ENCODE assay signal across 16 cellular contexts in the genomic region with DNA sequence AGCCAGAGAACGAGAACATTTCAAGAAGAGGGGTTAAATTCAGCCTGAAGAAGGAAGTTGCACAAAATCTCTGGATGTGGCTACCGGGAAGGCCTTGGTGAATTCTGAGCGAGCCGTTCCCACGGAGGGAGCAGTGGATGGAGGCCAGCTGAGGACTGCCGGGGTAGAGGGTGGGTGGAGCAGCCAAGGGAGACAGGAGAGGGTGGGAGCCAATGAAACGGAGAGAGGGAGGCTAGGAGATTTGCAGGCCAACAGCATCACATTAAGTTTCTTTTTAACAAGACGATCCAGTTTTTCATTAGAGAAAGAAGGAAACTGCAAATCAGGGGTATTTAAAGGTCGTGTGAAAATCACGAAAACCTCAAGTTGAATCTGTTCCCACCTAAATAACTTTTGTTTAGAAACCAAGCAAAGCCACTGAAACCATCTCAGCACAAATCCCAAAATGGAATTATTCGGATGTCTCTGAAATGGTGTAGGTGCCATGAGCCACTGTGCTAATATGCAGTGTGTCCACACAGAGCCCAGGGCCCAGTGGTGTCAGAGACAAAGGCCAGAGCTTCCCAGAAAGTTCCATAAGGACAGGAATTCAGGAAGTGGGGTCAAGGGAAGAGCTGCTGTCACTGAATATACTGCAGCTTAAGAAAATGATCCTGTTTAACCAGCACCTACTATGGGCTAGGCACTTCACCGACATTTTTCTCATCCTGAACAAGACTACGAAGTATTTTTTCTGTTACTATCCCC. TPM values are rescaled to one million over a fixed set of nuclear protein-coding genes. Genes with fewer than 3 reads are reported as not detected.
DNase-seq lines count a peak whose midpoint lies in the region; ATAC-seq and TF ChIP-seq lines count a peak whose summit lies in the region.
"Had no signal": no experiment of that assay in that cellular context is flagged by ENCODE, and none has a peak within 500 bp of the region (broad histone marks: within the 10 kb centered on the region; RNA-seq: fewer than 3 reads in every experiment).

No MANE protein-coding gene starts in this region.

- H3K36me3 ChIP-seq in osteoblast (ENCODE audit: insufficient read depth, low read length) (no peaks in the 10 kb centered on the region), uterus (no peaks in the 10 kb centered on the region)
- H3K36me3 ChIP-seq: lower lobe of right lung, Peyer's patch had no signal

- no peaks in the 10 kb centered on the region for H3K9me3 ChIP-seq in osteoblast (ENCODE audit: low read depth, low read length)
- no peaks in the 10 kb centered on the region for H3K9me3 ChIP-seq in uterus
- H3K9me3 ChIP-seq: lower lobe of right lung, Peyer's patch had no signal

- H3K4me1 ChIP-seq in osteoblast (ENCODE audit: insufficient read depth, low read length) (no peaks in the 10 kb centered on the region), uterus (no peaks in the 10 kb centered on the region)
- H3K4me1 ChIP-seq: lower lobe of right lung, Peyer's patch had no signal

- intact Hi-C loops in left cardiac atrium (cut with DNase I) (no loop called here), uterus (cut with DNase I; ENCODE audit: low total_unique reads) (no loop called here)

- H3K4me3 ChIP-seq in osteoblast (ENCODE audit: insufficient read depth, low read length) (no peak overlapping the region), uterus (no peak overlapping the region)
- H3K4me3 ChIP-seq: lower lobe of right lung, Peyer's patch had no signal

- no peaks in the 10 kb centered on the region for H4K20me1 ChIP-seq in osteoblast (ENCODE audit: insufficient read depth, low read length)

- no peak for TF ChIP-seq CTCF in osteoblast (IDR thresholded peaks at IDR 0.05; ENCODE audit: extremely low read depth, low read depth, low read length)
- TF ChIP-seq CTCF in uterus (IDR thresholded peaks at IDR 0.05): no peak

- peak overlapping the region; percentile 53 for H2AFZ ChIP-seq in osteoblast (ENCODE audit: low read length)
- H2AFZ ChIP-seq: parathyroid adenoma had no signal

- peak; percentile 58 for DNase-seq in astrocyte of the hippocampus (ENCODE audit: low read depth, low spot score)
- peak; percentile 76 for DNase-seq in left cardiac atrium
- DNase-seq in osteoblast (ENCODE audit: insufficient read length, low spot score, missing footprints): peak; percentile 87
- peak; percentile 49 to 76 for DNase-seq in uterus
- no peak for DNase-seq in T-helper 1 cell
- DNase-seq: activated CD4-positive, alpha-beta T cell treated with anti-CD3 and anti-CD28 coated beads, Interleukin-2, amount 10 ng/mL, durations not matched to agents 24 days and 14 days; CD4-positive, CD25-positive, alpha-beta regulatory T cell; lower lobe of right lung; NCI-H1436; NCI-H446 treated with DMSO at 0.1 percent for 48 hours; Peyer's patch; stimulated activated CD4-positive, alpha-beta T cell treated with anti-CD3 and anti-CD28 coated beads, Interleukin-4, amount 100 ng/mL, for 24 hours had no signal

- no peak overlapping the region for H3K27ac ChIP-seq in osteoblast (ENCODE audit: low read depth, low read length)
- H3K27ac ChIP-seq in uterus: peak overlapping the region; percentile 13 to 45
- H3K27ac ChIP-seq: lower lobe of right lung, parathyroid adenoma, Peyer's patch had no signal

- no peak for TF ChIP-seq POLR2A in uterus (IDR thresholded peaks at IDR 0.05)

- H3K79me2 ChIP-seq in osteoblast (ENCODE audit: insufficient read depth, low read length): no peaks in the 10 kb centered on the region
- H3K79me2 ChIP-seq: parathyroid adenoma had no signal

- peak overlapping the region; percentile 5 for H3K4me2 ChIP-seq in osteoblast (ENCODE audit: insufficient read depth, low read length)

- ATAC-seq in left cardiac atrium: peak; percentile 94
- ATAC-seq in GM19023 (IDR thresholded peaks at IDR 0.05; ENCODE audit: unreplicated experiment): no peak
- ATAC-seq in GM21529 (IDR thresholded peaks at IDR 0.05; ENCODE audit: unreplicated experiment): no peak
- ATAC-seq: stimulated activated memory B cell treated with anti-CD40 and anti-IgM and Interleukin-4, amounts not matched to agents 10 μg/mL and 1 μg/mL and 100 μg/mL, for 72 hours had no signal

- H3K27me3 ChIP-seq in osteoblast (ENCODE audit: insufficient read depth, low read length) (peaks cover 24% of the 10 kb centered on the region), uterus (no peaks in the 10 kb centered on the region)
- H3K27me3 ChIP-seq: Peyer's patch had no signal

RNA-seq across cellular contexts. Expression of gene SLC35C1, which starts 59.7 kb away (rescaled TPM):
- total RNA-seq in left cardiac atrium (10 to 100 TPM; 12.4 to 13.3 TPM), osteoblast (10.6 and 12.3 TPM in 2 replicates), uterus (10 to 100 TPM in 1 of 4 donors, 1 to 10 TPM in 2, under 1 TPM in 1; under 0.01 to 12.7 (median 5.2) TPM)

Comparison
In these comparisons a context has a peak if more than half of its experiments do, and no peak if none do; other contexts are left out.
1. DNase-seq: peak in astrocyte of the hippocampus (single experiment), left cardiac atrium (single experiment), osteoblast (single experiment) and uterus (2 of 2); none in T-helper 1 cell (0 of 5).
2. ATAC-seq: peak in left cardiac atrium (2 of 2); none in GM19023 (single experiment) and GM21529 (single experiment).